ENCODE assay signal across 2 cellular contexts in genomic region chr19:32885255-32885654, GRCh38. TPM values are rescaled to one million over a fixed set of nuclear protein-coding genes. Genes with fewer than 3 reads are reported as not detected.
"Had no signal": no experiment of that assay in that cellular context is flagged by ENCODE, and none has a peak within 500 bp of the region (broad histone marks: within the 10 kb centered on the region; RNA-seq: fewer than 3 reads in every experiment).

No MANE protein-coding gene starts in this region.

RNA-seq across cellular contexts. Expression of gene SLC7A9, which starts 15.7 kb away (rescaled TPM):
- total RNA-seq: ascending aorta, cardiac septum had no signal
